ENCODE assay signal across 16 cellular contexts in genomic region chr10:99667108-99667751, GRCh38. TPM values are rescaled to one million over a fixed set of nuclear protein-coding genes. Genes with fewer than 3 reads are reported as not detected.
DNase-seq lines count a peak whose midpoint lies in the region; ATAC-seq, FAIRE-seq and TF ChIP-seq lines count a peak whose summit lies in the region.
"Had no signal": no experiment of that assay in that cellular context is flagged by ENCODE, and none has a peak within 500 bp of the region (broad histone marks: within the 10 kb centered on the region; RNA-seq: fewer than 3 reads in every experiment).

No MANE protein-coding gene starts in this region.

- H3K27me3 ChIP-seq in Panc1 (ENCODE audit: control insufficient read depth, insufficient read depth, low read length) = no peaks in the 10 kb centered on the region
- H3K27me3 ChIP-seq: cardiac muscle cell, testis had no signal

- TF ChIP-seq CTCF in Panc1 (IDR thresholded peaks at IDR 0.05) (no peak), epithelial cell of esophagus (IDR thresholded peaks at IDR 0.05; ENCODE audit: insufficient read depth, low read depth, low read length, missing control alignments) (no peak), progenitor cell of endocrine pancreas (IDR thresholded peaks at IDR 0.05; ENCODE audit: unreplicated experiment) (no peak), D721Med (IDR thresholded peaks at IDR 0.05; ENCODE audit: insufficient read depth, missing control alignments) (no peak)

- no TSS peak for BruUV-seq in Panc1 (replicated peaks; lab: Mats Ljungman, UMichigan)

- peak overlapping the region; percentile 59 for H3K27ac Mint-ChIP-seq in progenitor cell of endocrine pancreas

- intact Hi-C loops in Panc1 (cut with micrococcal nuclease; ENCODE audit: unreplicated experiment) (no loop called here), posterior vena cava (cut with DNase I) (no loop called here)

- in situ Hi-C loops in Panc1 (cut with HindIII; ENCODE audit: low pct_unique_long_range_greater_than_20kb, low sequenced_read_pairs) = no loop called here

- DNase-seq in GM04503 (ENCODE audit: low read depth) = peak; percentile 78
- no peak for DNase-seq in Panc1 (ENCODE audit: low read depth, low spot score)
- peak; percentile 87 for DNase-seq in epithelial cell of esophagus (ENCODE audit: low read depth)
- no peak for DNase-seq in progenitor cell of endocrine pancreas (ENCODE audit: low spot score, unreplicated experiment)
- no peak for DNase-seq in D721Med (ENCODE audit: insufficient read length, low spot score)
- no peak for DNase-seq in stimulated activated CD4-positive, alpha-beta T cell treated with anti-CD3 and anti-CD28 coated beads, Interleukin-4, amount 100 ng/mL, for 24 hours
- DNase-seq in posterior vena cava (ENCODE audit: low spot score) = no peak
- DNase-seq in activated CD4-positive, alpha-beta T cell treated with anti-CD3 and anti-CD28 coated beads for 4 hours = no peak
- DNase-seq: activated T-cell treated with anti-CD3 and anti-CD28 coated beads for 4 hours; Calu3; NCI-H1436 treated with DMSO at 0.1 percent for 48 hours; NK-92 treated with Interleukin-12 subunit alpha and Interleukin-12 subunit beta, amount 100 ng/mL, for 24 hours; testis had no signal

- POLR2A ChIA-PET in Panc1 (lab: Charles Lee) = interaction anchor here (0.5 kb wide), 1 partner anchor 591 kb away, joined by 12 read pairs; no protein-coding TSS in a partner anchor

- ATAC-seq in Panc1 = peak; percentile 53

- no peaks in the 10 kb centered on the region for H3K9me3 ChIP-seq in Panc1 (ENCODE audit: control insufficient read depth, insufficient read depth, low read depth, low read length)
- H3K9me3 ChIP-seq: testis had no signal

- no peak overlapping the region for H3K27ac ChIP-seq in Panc1 (ENCODE audit: low read length)
- H3K27ac ChIP-seq: cardiac muscle cell, parathyroid adenoma, testis had no signal

- H3K4me1 Mint-ChIP-seq in progenitor cell of endocrine pancreas (ENCODE audit: low read depth) = peaks cover 7% of the 10 kb centered on the region

- no peaks in the 10 kb centered on the region for H3K4me1 ChIP-seq in Panc1 (ENCODE audit: control insufficient read depth, insufficient read depth, low read length)
- H3K4me1 ChIP-seq: parathyroid adenoma, testis had no signal

- H3K4me3 ChIP-seq in Panc1 (ENCODE audit: low read depth in 2 of 2, low read length in 2 of 2) (no peak overlapping the region), epithelial cell of esophagus (ENCODE audit: low read length) (no peak overlapping the region)
- H3K4me3 ChIP-seq: cardiac muscle cell, testis had no signal

- peaks cover 2% of the 10 kb centered on the region; the same call in 1 of the 2 replicates for H3K36me3 ChIP-seq in Panc1 (ENCODE audit: control insufficient read depth, insufficient read depth, low read length)
- H3K36me3 ChIP-seq: cardiac muscle cell had no signal

- H3K4me3 Mint-ChIP-seq in progenitor cell of endocrine pancreas (ENCODE audit: low read depth) = no peak overlapping the region

- no peak for FAIRE-seq in D721Med (lab: Jason Lieb, UNC)
- FAIRE-seq: frontal cortex had no signal

- peaks cover 16% of the 10 kb centered on the region for H3K36me3 Mint-ChIP-seq in progenitor cell of endocrine pancreas (ENCODE audit: insufficient read depth)

- no peaks in the 10 kb centered on the region for H3K9me3 Mint-ChIP-seq in progenitor cell of endocrine pancreas (ENCODE audit: low read depth)

- no peaks in the 10 kb centered on the region for H3K27me3 Mint-ChIP-seq in progenitor cell of endocrine pancreas

- CTCF ChIA-PET in Panc1 (lab: Charles Lee) = no interaction called here

RNA-seq across cellular contexts. Expression of gene ENTPD7, which starts 7.9 kb away (rescaled TPM):
- 15.9 TPM for total RNA-seq in Panc1 (2021; ENCODE audit: unreplicated experiment)
- 5.4 TPM for polyA plus RNA-seq in Panc1 (2012; ENCODE audit: insufficient read length)
- total RNA-seq in progenitor cell of endocrine pancreas = 29.1 and 31.2 TPM in 2 replicates
- 10 to 100 TPM in 1 of 2 donors, 1 to 10 TPM in 1; 8.5 to 10.1 TPM for total RNA-seq in posterior vena cava

RNA-seq across cellular contexts. Expression of gene SLC25A28, which starts 47.0 kb away (rescaled TPM):
- 42.8 TPM for total RNA-seq in Panc1 (2021; ENCODE audit: unreplicated experiment)
- 44.8 TPM for polyA plus RNA-seq in Panc1 (2012; ENCODE audit: insufficient read length)
- 29.4 and 32.0 TPM in 2 replicates for total RNA-seq in progenitor cell of endocrine pancreas
- 10 to 100 TPM; 42.2 to 44.3 TPM for total RNA-seq in posterior vena cava

Comparison
In these comparisons a context has a peak if more than half of its experiments do, and no peak if none do; other contexts are left out.
1. DNase-seq: peak in GM04503 (single experiment) and epithelial cell of esophagus (single experiment); none in Panc1 (single experiment), progenitor cell of endocrine pancreas (single experiment), D721Med (single experiment), stimulated activated CD4-positive, alpha-beta T cell treated with anti-CD3 and anti-CD28 coated beads, Interleukin-4, amount 100 ng/mL, for 24 hours (single experiment), posterior vena cava (single experiment) and activated CD4-positive, alpha-beta T cell treated with anti-CD3 and anti-CD28 coated beads for 4 hours (0 of 2).